Comparison of ENCODE assay signal across 27 cellular contexts in genomic region chr4:108432418-108432817, GRCh38.
DNase-seq lines count a peak whose midpoint lies in the region; ATAC-seq and TF ChIP-seq lines count a peak whose summit lies in the region.
"Had no signal": no experiment of that assay in that cellular context is flagged by ENCODE, and none has a peak within 500 bp of the region (broad histone marks: within the 10 kb centered on the region; RNA-seq: fewer than 3 reads in every experiment).

No MANE protein-coding gene starts in this region.

- no peaks in the 10 kb centered on the region for H3K36me3 Mint-ChIP-seq in activated T-cell treated with anti-CD3 and anti-CD28 coated beads, Interleukin-2, amount 50 U/mL, for 24 hours (ENCODE audit: low read depth)
- H3K36me3 Mint-ChIP-seq in activated naive CD8-positive, alpha-beta T cell: no peaks in the 10 kb centered on the region
- no peaks in the 10 kb centered on the region for H3K36me3 Mint-ChIP-seq in neural crest cell (ENCODE audit: low read depth)

- H3K4me3 ChIP-seq in DND-41 (ENCODE audit: low read depth in 1 of 2, low read length in 2 of 2) (no peak overlapping the region), SJCRH30 (no peak overlapping the region)
- H3K4me3 ChIP-seq: esophagus muscularis mucosa, lung, MG63, mucosa of descending colon, pancreas, upper lobe of left lung had no signal

- no peak overlapping the region for H3K9ac ChIP-seq in DND-41 (ENCODE audit: low read depth, low read length)

- H4K20me1 ChIP-seq in DND-41 (ENCODE audit: insufficient read depth, low read length): no peaks in the 10 kb centered on the region

- DNase-seq in activated T-cell treated with anti-CD3 and anti-CD28 coated beads, Interleukin-2, amount 50 U/mL, for 24 hours: no peak
- DNase-seq in activated T-cell treated with anti-CD3 and anti-CD28 coated beads, Interleukin-2, amount 50 U/mL, for 48 hours: no peak
- DNase-seq in DND-41 (no peak), neural crest cell (ENCODE audit: low read depth, low spot score) (no peak), NCI-H524 treated with DMSO at 0.1 percent for 48 hours (lab: John Stamatoyannopoulos, UW) (no peak), SJCRH30 (no peak)
- DNase-seq: activated CD4-positive, alpha-beta T cell treated with anti-CD3 and anti-CD28 coated beads for 1 hour; activated gamma-delta T cell; anterior cingulate cortex; COR-L47; cortex of kidney; foreskin keratinocyte; MG63; mucosa of descending colon; NCI-H1105 treated with DMSO at 0.1 percent for 48 hours; NCI-H1930; NCI-H526; nephron progenitor cell; pancreas; Right ventricle myocardium superior; substantia nigra; upper lobe of left lung had no signal

- H3K36me3 ChIP-seq in DND-41 (ENCODE audit: insufficient read depth, low read length): no peaks in the 10 kb centered on the region
- no peaks in the 10 kb centered on the region for H3K36me3 ChIP-seq in SJCRH30
- H3K36me3 ChIP-seq: esophagus muscularis mucosa, MG63, pancreas, upper lobe of left lung had no signal

- no peak overlapping the region for H3K4me2 ChIP-seq in DND-41 (ENCODE audit: insufficient read depth, low read length)

- H3K9me3 Mint-ChIP-seq in activated T-cell treated with anti-CD3 and anti-CD28 coated beads, Interleukin-2, amount 50 U/mL, for 24 hours: peaks cover 5% of the 10 kb centered on the region
- no peaks in the 10 kb centered on the region for H3K9me3 Mint-ChIP-seq in activated naive CD8-positive, alpha-beta T cell (ENCODE audit: low read depth)
- H3K9me3 Mint-ChIP-seq in neural crest cell: peaks cover 3% of the 10 kb centered on the region

- H2AFZ ChIP-seq in DND-41 (ENCODE audit: low read depth, low read length): no peak overlapping the region

- TF ChIP-seq CTCF in DND-41 (IDR thresholded peaks at IDR 0.05; ENCODE audit: borderline replicate concordance, extremely low read depth, low read length, poor library complexity, severe bottlenecking): no peak
- TF ChIP-seq CTCF in neural crest cell (conservative IDR thresholded peaks at IDR 0.05): no peak

- no peaks in the 10 kb centered on the region for H3K9me3 ChIP-seq in DND-41 (ENCODE audit: insufficient read depth, low read length, severe bottlenecking)
- H3K9me3 ChIP-seq in SJCRH30 (replicated peaks): no peaks in the 10 kb centered on the region
- H3K9me3 ChIP-seq: esophagus muscularis mucosa, MG63, mucosa of descending colon, pancreas, upper lobe of left lung had no signal

- H3K27me3 Mint-ChIP-seq in activated T-cell treated with anti-CD3 and anti-CD28 coated beads, Interleukin-2, amount 50 U/mL, for 24 hours: no peaks in the 10 kb centered on the region
- H3K27me3 Mint-ChIP-seq in activated naive CD8-positive, alpha-beta T cell: no peaks in the 10 kb centered on the region
- H3K27me3 Mint-ChIP-seq in neural crest cell (ENCODE audit: low read depth): no peaks in the 10 kb centered on the region
- H3K27me3 Mint-ChIP-seq: B cell had no signal

- H3K4me1 Mint-ChIP-seq in activated T-cell treated with anti-CD3 and anti-CD28 coated beads, Interleukin-2, amount 50 U/mL, for 24 hours (ENCODE audit: low read depth): peaks cover 51% of the 10 kb centered on the region
- peaks cover 69% of the 10 kb centered on the region for H3K4me1 Mint-ChIP-seq in activated naive CD8-positive, alpha-beta T cell (ENCODE audit: low read depth)
- peaks cover 4% of the 10 kb centered on the region for H3K4me1 Mint-ChIP-seq in neural crest cell
- H3K4me1 Mint-ChIP-seq: B cell had no signal

- peak overlapping the region; percentile 67 for H3K27ac ChIP-seq in DND-41 (ENCODE audit: low read length)
- H3K27ac ChIP-seq in SJCRH30: no peak overlapping the region
- H3K27ac ChIP-seq: esophagus muscularis mucosa, foreskin keratinocyte, pancreas, upper lobe of left lung had no signal

- H3K79me2 ChIP-seq in DND-41 (ENCODE audit: insufficient read depth, low read length): no peaks in the 10 kb centered on the region

- H3K27ac Mint-ChIP-seq in activated T-cell treated with anti-CD3 and anti-CD28 coated beads, Interleukin-2, amount 50 U/mL, for 24 hours: peak overlapping the region; percentile 28
- H3K27ac Mint-ChIP-seq in activated naive CD8-positive, alpha-beta T cell: peak overlapping the region; percentile 62
- H3K27ac Mint-ChIP-seq in neural crest cell (ENCODE audit: unreplicated experiment): peak overlapping the region; percentile 84
- H3K27ac Mint-ChIP-seq: B cell, nephron progenitor cell had no signal

- H3K27me3 ChIP-seq in DND-41 (ENCODE audit: insufficient read depth, low read length, poor library complexity) (no peaks in the 10 kb centered on the region), SJCRH30 (no peaks in the 10 kb centered on the region)
- H3K27me3 ChIP-seq: esophagus muscularis mucosa, foreskin keratinocyte, MG63, pancreas, upper lobe of left lung had no signal

- ATAC-seq in DND-41 (ENCODE audit: insufficient read depth, low read depth): no peak
- no peak for ATAC-seq in HG03520 (IDR thresholded peaks at IDR 0.05; ENCODE audit: unreplicated experiment)
- ATAC-seq: foreskin keratinocyte, mucosa of descending colon, pancreas had no signal

- no peak overlapping the region for H3K4me3 Mint-ChIP-seq in activated T-cell treated with anti-CD3 and anti-CD28 coated beads, Interleukin-2, amount 50 U/mL, for 24 hours
- H3K4me3 Mint-ChIP-seq in activated naive CD8-positive, alpha-beta T cell: peak overlapping the region; percentile 7
- no peak overlapping the region for H3K4me3 Mint-ChIP-seq in neural crest cell
- H3K4me3 Mint-ChIP-seq: B cell, nephron progenitor cell had no signal

- H3K4me1 ChIP-seq in DND-41 (ENCODE audit: insufficient read depth, low read length) (peaks cover 41% of the 10 kb centered on the region), SJCRH30 (no peaks in the 10 kb centered on the region)
- H3K4me1 ChIP-seq: pancreas had no signal

Comparison
In these comparisons a context has a peak if more than half of its experiments do, and no peak if none do; other contexts are left out.
1. H3K27ac Mint-ChIP-seq: peak in every context shown above with its lines; median percentile 84 in neural crest cell; 62 in activated naive CD8-positive, alpha-beta T cell; 28 in activated T-cell treated with anti-CD3 and anti-CD28 coated beads, Interleukin-2, amount 50 U/mL, for 24 hours.